In genomic region chr16:88569985-88570690, GRCh38 we compare ENCODE assay signal across 1 cellular context.
TF ChIP-seq lines count a peak whose summit lies in the region.

Gene ZC3H18, plus strand, starts transcription at chr16:88570403. Its CDS starts 6,721 bp downstream, at chr16:88577124.

TF ChIP-seq in K562, 482 proteins besides CTCF, POLR2A, EP300 and RAD21 (continued from another document and continues in another):
- no peak for TF ChIP-seq ZNF318 (IDR thresholded peaks at IDR 0.05; ENCODE audit: borderline replicate concordance in 1 of 2, low read depth in 1 of 2)
- peak; percentile 97 for TF ChIP-seq RB1 (IDR thresholded peaks at IDR 0.05; ENCODE audit: low read depth)
- no peak; the same call in 1 of the 2 replicates for TF ChIP-seq TEAD4 (IDR thresholded peaks at IDR 0.05; ENCODE audit: low read length)
- TF ChIP-seq TEAD4 (CRISPR knock-in tag; IDR thresholded peaks at IDR 0.05; ENCODE audit: borderline replicate concordance) = no peak
- peak; percentile 72; the same call in 1 of the 2 replicates for TF ChIP-seq ZNF212 (CRISPR knock-in tag; IDR thresholded peaks at IDR 0.05)
- TF ChIP-seq U2AF1 (optimal IDR thresholded peaks at IDR 0.05; ENCODE audit: low read depth, low read length) = peak; percentile 73
- TF ChIP-seq PRMT5 (CRISPR knock-in tag; IDR thresholded peaks at IDR 0.05) = no peak
- TF ChIP-seq TSC22D4 (tag; IDR thresholded peaks at IDR 0.05) = no peak
- TF ChIP-seq KAT8 (IDR thresholded peaks at IDR 0.05; ENCODE audit: low read depth) = no peak
- no peak for TF ChIP-seq GATA2 (CRISPR knock-in tag; IDR thresholded peaks at IDR 0.05)
- TF ChIP-seq CEBPG (CRISPR knock-in tag; IDR thresholded peaks at IDR 0.05) = no peak
- TF ChIP-seq CEBPG (tag; conservative IDR thresholded peaks at IDR 0.05 in 1 of 2, IDR thresholded peaks at IDR 0.05 in 1 of 2) = no peak
- no peak for TF ChIP-seq PATZ1 (CRISPR knock-in tag; IDR thresholded peaks at IDR 0.05; ENCODE audit: borderline replicate concordance)
- no peak for TF ChIP-seq CBX5 (IDR thresholded peaks at IDR 0.05; ENCODE audit: borderline replicate concordance, low read depth)
- TF ChIP-seq HDAC8 (tag; IDR thresholded peaks at IDR 0.05) = no peak; the same call in 1 of the 2 replicates
- peak; percentile 89 for TF ChIP-seq GABPB1 (CRISPR knock-in tag; IDR thresholded peaks at IDR 0.05)
- TF ChIP-seq KLF13 (tag; IDR thresholded peaks at IDR 0.05; ENCODE audit: borderline replicate concordance, low read depth) = peak; percentile 96
- no peak for TF ChIP-seq ZNF347 (CRISPR knock-in tag; IDR thresholded peaks at IDR 0.05; ENCODE audit: low read depth)
- 0 out of 2 replicates have a peak, but pooled peaks have one; percentile 22 for TF ChIP-seq ZBTB33 (CRISPR knock-in tag; IDR thresholded peaks at IDR 0.05)
- no peak for TF ChIP-seq DDX20 (tag; IDR thresholded peaks at IDR 0.05; ENCODE audit: low read depth)
- TF ChIP-seq CREBBP (IDR thresholded peaks at IDR 0.05; ENCODE audit: low read depth, low read length) = no peak
- peak; percentile 47; the same call in 1 of the 2 replicates for TF ChIP-seq GATAD2B (IDR thresholded peaks at IDR 0.05; ENCODE audit: borderline replicate concordance)
- peak; percentile 99 for TF ChIP-seq TOE1 (IDR thresholded peaks at IDR 0.05; ENCODE audit: borderline replicate concordance)
- TF ChIP-seq TOE1 (CRISPR knock-in tag; IDR thresholded peaks at IDR 0.05; ENCODE audit: borderline replicate concordance, low read depth) = no peak
- peak; percentile 84 for TF ChIP-seq DIDO1 (tag; IDR thresholded peaks at IDR 0.05; ENCODE audit: low read depth)
- no peak for TF ChIP-seq ELF4 (CRISPR knock-in tag; IDR thresholded peaks at IDR 0.05)
- TF ChIP-seq PRPF4 (IDR thresholded peaks at IDR 0.05; ENCODE audit: insufficient read depth, low read depth, low read length, poor library complexity, severe bottlenecking) = no peak
- no peak for TF ChIP-seq CHAMP1 (IDR thresholded peaks at IDR 0.05)
- TF ChIP-seq CBFB (CRISPR knock-in tag; IDR thresholded peaks at IDR 0.05) = no peak
- no peak for TF ChIP-seq MCM2 (IDR thresholded peaks at IDR 0.05; ENCODE audit: low read depth)
- no peak for TF ChIP-seq FOS (IDR thresholded peaks at IDR 0.05; ENCODE audit: extremely low read depth, insufficient read length)
- TF ChIP-seq SMC3 (conservative IDR thresholded peaks at IDR 0.05; ENCODE audit: insufficient read depth, low read depth, low read length) = 0 out of 2 replicates have a peak, but pooled peaks have one; percentile 4
- no peak for TF ChIP-seq MCM5 (IDR thresholded peaks at IDR 0.05; ENCODE audit: low read depth)
- no peak for TF ChIP-seq EWSR1 (IDR thresholded peaks at IDR 0.05; ENCODE audit: borderline replicate concordance, low read depth, partially characterized antibody)
- TF ChIP-seq SIRT6 (IDR thresholded peaks at IDR 0.05; ENCODE audit: low read depth, low read length) = no peak
- no peak for TF ChIP-seq MAFG (tag; conservative IDR thresholded peaks at IDR 0.05)
- peak; percentile 97 for TF ChIP-seq ELF1 (tag; IDR thresholded peaks at IDR 0.05)
- no peak for TF ChIP-seq NEUROD1 (IDR thresholded peaks at IDR 0.05; ENCODE audit: borderline replicate concordance, low read depth, low read length, partially characterized antibody)
- no peak for TF ChIP-seq OTX1 (CRISPR knock-in tag; IDR thresholded peaks at IDR 0.05)
- TF ChIP-seq HES1 (IDR thresholded peaks at IDR 0.05; ENCODE audit: low read depth) = no peak
- TF ChIP-seq MXI1 (IDR thresholded peaks at IDR 0.05; ENCODE audit: low read depth, low read length) = no peak
- TF ChIP-seq TSHZ1 (CRISPR knock-in tag; IDR thresholded peaks at IDR 0.05) = no peak
- TF ChIP-seq HSF4 (CRISPR knock-in tag; IDR thresholded peaks at IDR 0.05; ENCODE audit: borderline replicate concordance) = no peak
- TF ChIP-seq ZNF57 (CRISPR knock-in tag; IDR thresholded peaks at IDR 0.05) = no peak
- no peak for TF ChIP-seq ZEB2 (IDR thresholded peaks at IDR 0.05)
- TF ChIP-seq JUN (IDR thresholded peaks at IDR 0.05; ENCODE audit: borderline replicate concordance, low read depth, low read length) = no peak
- no peak for TF ChIP-seq JUN (CRISPR knock-in tag; IDR thresholded peaks at IDR 0.05; ENCODE audit: borderline replicate concordance)
- no peak for TF ChIP-seq BDP1 (IDR thresholded peaks at IDR 0.05; ENCODE audit: insufficient read depth, insufficient read length)
- no peak for TF ChIP-seq MED1 (CRISPR knock-in tag; IDR thresholded peaks at IDR 0.05; ENCODE audit: borderline replicate concordance)
- TF ChIP-seq NCOA6 (IDR thresholded peaks at IDR 0.05) = no peak
- no peak for TF ChIP-seq MAFF (IDR thresholded peaks at IDR 0.05; ENCODE audit: low read length)
- TF ChIP-seq SOX6 (IDR thresholded peaks at IDR 0.05) = no peak
- peak; percentile 82; the same call in 1 of the 2 replicates for TF ChIP-seq FOXP1 (CRISPR knock-in tag; IDR thresholded peaks at IDR 0.05)
- no peak for TF ChIP-seq BRD4 (IDR thresholded peaks at IDR 0.05)
- no peak for TF ChIP-seq PYGO2 (tag; IDR thresholded peaks at IDR 0.05)
- no peak; the same call in 1 of the 2 replicates for TF ChIP-seq DMBX1 (CRISPR knock-in tag; IDR thresholded peaks at IDR 0.05; ENCODE audit: borderline replicate concordance)
